In genomic region chr2:128547667-128548066, GRCh38 we compare ENCODE assay signal across 16 cellular contexts.
"Had no signal": no experiment of that assay in that cellular context is flagged by ENCODE, and none has a peak within 500 bp of the region (broad histone marks: within the 10 kb centered on the region; RNA-seq: fewer than 3 reads in every experiment).

No MANE protein-coding gene starts in this region.

- H3K36me3 ChIP-seq: thoracic aorta, transverse colon had no signal

- H3K4me3 Mint-ChIP-seq: dendritic cell treated with granulocyte-macrophage colony-stimulating factor and Interleukin-4, amounts not matched to agents 40 ng/mL and 50 ng/mL, for 4 days; naive thymus-derived CD4-positive, alpha-beta T cell; stimulated activated memory B cell treated with anti-CD40 and anti-IgM and Interleukin-4, amounts not matched to agents 10 μg/mL and 1 μg/mL and 100 μg/mL, for 72 hours; stimulated activated naive CD8-positive, alpha-beta T cell treated with anti-CD3 and anti-CD28 coated beads, Interleukin-15, amount 100 ng/mL, for 72 hours had no signal

- H3K4me1 Mint-ChIP-seq: naive thymus-derived CD4-positive, alpha-beta T cell; stimulated activated memory B cell treated with anti-CD40 and anti-IgM and Interleukin-4, amounts not matched to agents 10 μg/mL and 1 μg/mL and 100 μg/mL, for 72 hours; stimulated activated naive CD8-positive, alpha-beta T cell treated with anti-CD3 and anti-CD28 coated beads, Interleukin-15, amount 100 ng/mL, for 72 hours had no signal

- ATAC-seq: naive thymus-derived CD4-positive, alpha-beta T cell; stimulated activated memory B cell treated with anti-CD40 and anti-IgM and Interleukin-4, amounts not matched to agents 10 μg/mL and 1 μg/mL and 100 μg/mL, for 72 hours; stimulated activated naive CD8-positive, alpha-beta T cell treated with anti-CD3 and anti-CD28 coated beads, Interleukin-15, amount 100 ng/mL, for 72 hours had no signal

- H3K4me2 ChIP-seq: hepatocyte, smooth muscle cell had no signal

- H3K27me3 Mint-ChIP-seq: stimulated activated naive CD8-positive, alpha-beta T cell treated with anti-CD3 and anti-CD28 coated beads, Interleukin-15, amount 100 ng/mL, for 72 hours had no signal

- H3K4me3 ChIP-seq: hepatocyte, smooth muscle cell, thoracic aorta, transverse colon had no signal

- H3K4me1 ChIP-seq: parathyroid adenoma, transverse colon had no signal

- H3K9ac ChIP-seq: parathyroid adenoma had no signal

- DNase-seq: cerebellar nuclear complex; foreskin melanocyte; kidney glomerular epithelial cell; occipital lobe; stimulated activated CD4-positive, alpha-beta T cell treated with anti-CD3 and anti-CD28 coated beads, Interleukin-1b, Interleukin-23, amount 100 ng/mL, for 48 hours; stimulated activated CD4-positive, alpha-beta T cell treated with anti-CD3 and anti-CD28 coated beads, Interleukin-4, amount 100 ng/mL, for 24 hours; stimulated activated naive CD8-positive, alpha-beta T cell treated with anti-CD3 and anti-CD28 coated beads, Interleukin-15, amount 100 ng/mL, for 72 hours; substantia nigra; transverse colon had no signal

- H3K36me3 Mint-ChIP-seq: naive thymus-derived CD4-positive, alpha-beta T cell; stimulated activated memory B cell treated with anti-CD40 and anti-IgM and Interleukin-4, amounts not matched to agents 10 μg/mL and 1 μg/mL and 100 μg/mL, for 72 hours had no signal

- H3K27ac ChIP-seq: hepatocyte, parathyroid adenoma, thoracic aorta, transverse colon had no signal

- H3K27me3 ChIP-seq: hepatocyte, transverse colon had no signal

- H3K27ac Mint-ChIP-seq: dendritic cell treated with granulocyte-macrophage colony-stimulating factor and Interleukin-4, amounts not matched to agents 40 ng/mL and 50 ng/mL, for 4 days; naive thymus-derived CD4-positive, alpha-beta T cell; stimulated activated memory B cell treated with anti-CD40 and anti-IgM and Interleukin-4, amounts not matched to agents 10 μg/mL and 1 μg/mL and 100 μg/mL, for 72 hours; stimulated activated naive CD8-positive, alpha-beta T cell treated with anti-CD3 and anti-CD28 coated beads, Interleukin-15, amount 100 ng/mL, for 72 hours had no signal

- H3K9me3 ChIP-seq: thoracic aorta, transverse colon had no signal

- H3K79me2 ChIP-seq: hepatocyte, parathyroid adenoma had no signal

- H2AFZ ChIP-seq: hepatocyte, parathyroid adenoma had no signal
